8 cellular contexts compared by ENCODE assay signal in genomic region chr12:113965951-113966797, GRCh38. TPM values are rescaled to one million over a fixed set of nuclear protein-coding genes. Genes with fewer than 3 reads are reported as not detected.
DNase-seq lines count a peak whose midpoint lies in the region; ATAC-seq and TF ChIP-seq lines count a peak whose summit lies in the region.

Gene RBM19 (minus strand): TSS chr12:113966325. CDS start chr12:113966227, 98 bp downstream.

- peaks cover 35% of the 10 kb centered on the region for H3K4me1 Mint-ChIP-seq in CD14-positive monocyte
- peaks cover 54% of the 10 kb centered on the region for H3K4me1 Mint-ChIP-seq in activated CD4-positive, alpha-beta T cell treated with anti-CD3 and anti-CD28 coated beads, Interleukin-2, amount 10 ng/mL, durations not matched to agents 7 days and 5 days

- ATAC-seq in GM19351 (IDR thresholded peaks at IDR 0.05; ENCODE audit: unreplicated experiment), result peak; percentile 94
- ATAC-seq in HG03521 (IDR thresholded peaks at IDR 0.05; ENCODE audit: unreplicated experiment), result peak; percentile 99
- ATAC-seq in left colon, result peak; percentile 100

- DNase-seq in CD14-positive monocyte (ENCODE audit: low spot score), result peak; percentile 99
- peak; percentile 99 for DNase-seq in NCI-H69 (lab: John Stamatoyannopoulos, UW)
- peak; percentile 99 for DNase-seq in activated CD4-positive, alpha-beta T cell treated with anti-CD3 and anti-CD28 coated beads, Interleukin-2, amount 10 ng/mL, durations not matched to agents 7 days and 5 days
- peak; percentile 67 for DNase-seq in cortex of kidney (lab: John Stamatoyannopoulos, UW)
- peak; percentile 97 to 98 for DNase-seq in left colon
- DNase-seq in stimulated activated CD4-positive, alpha-beta T cell treated with anti-CD3 and anti-CD28 coated beads, Interleukin-1b, Interleukin-23, amount 100 ng/mL, for 48 hours, result peak; percentile 97

- TF ChIP-seq CTCF in CD14-positive monocyte (IDR thresholded peaks at IDR 0.05), result peak; percentile 97

- H3K9me3 Mint-ChIP-seq in CD14-positive monocyte, result no peaks in the 10 kb centered on the region
- no peaks in the 10 kb centered on the region for H3K9me3 Mint-ChIP-seq in activated CD4-positive, alpha-beta T cell treated with anti-CD3 and anti-CD28 coated beads, Interleukin-2, amount 10 ng/mL, durations not matched to agents 7 days and 5 days

- H3K27me3 Mint-ChIP-seq in CD14-positive monocyte (ENCODE audit: low read depth in 3 of 3), result peaks cover 0 to 7% (median 2%) of the 10 kb centered on the region in 3 donors
- H3K27me3 Mint-ChIP-seq in activated CD4-positive, alpha-beta T cell treated with anti-CD3 and anti-CD28 coated beads, Interleukin-2, amount 10 ng/mL, durations not matched to agents 7 days and 5 days, result peaks cover 2% of the 10 kb centered on the region

- POLR2A ChIA-PET in activated CD4-positive, alpha-beta T cell treated with anti-CD3 and anti-CD28 coated beads, Interleukin-2, amount 10 ng/mL, durations not matched to agents 7 days and 5 days (lab: Charles Lee), result interaction anchor here (1.0 kb wide), 1 partner anchor 14 kb away, joined by 3 read pairs; no protein-coding TSS in a partner anchor

- peak within 1 kb of the TSS; percentile 89 to 98 (median 94) for H3K27ac Mint-ChIP-seq in CD14-positive monocyte
- peak within 1 kb of the TSS; percentile 98 for H3K27ac Mint-ChIP-seq in activated CD4-positive, alpha-beta T cell treated with anti-CD3 and anti-CD28 coated beads, Interleukin-2, amount 10 ng/mL, durations not matched to agents 7 days and 5 days

- intact Hi-C loops in CD14-positive monocyte (cut with micrococcal nuclease), result no loop called here
- intact Hi-C loops in left colon (cut with DNase I, micrococcal nuclease), result no loop called here

- peak within 1 kb of the TSS; percentile 100 for H3K4me3 Mint-ChIP-seq in CD14-positive monocyte
- peak within 1 kb of the TSS; percentile 93 for H3K4me3 Mint-ChIP-seq in activated CD4-positive, alpha-beta T cell treated with anti-CD3 and anti-CD28 coated beads, Interleukin-2, amount 10 ng/mL, durations not matched to agents 7 days and 5 days

- CTCF ChIA-PET in activated CD4-positive, alpha-beta T cell treated with anti-CD3 and anti-CD28 coated beads, Interleukin-2, amount 10 ng/mL, durations not matched to agents 7 days and 5 days (lab: Charles Lee), result interaction anchor here (0.9 to 3.8 kb wide), 9 partner anchors 10 to 514 kb away, joined by 3 to 18 read pairs (median 4); no protein-coding TSS in a partner anchor

- peaks cover 19 to 20% of the 10 kb centered on the region in 2 donors for H3K36me3 Mint-ChIP-seq in CD14-positive monocyte
- H3K36me3 Mint-ChIP-seq in activated CD4-positive, alpha-beta T cell treated with anti-CD3 and anti-CD28 coated beads, Interleukin-2, amount 10 ng/mL, durations not matched to agents 7 days and 5 days (ENCODE audit: low read depth), result peaks cover 12% of the 10 kb centered on the region

RNA-seq across cellular contexts. Expression of gene RBM19, which starts in this region (rescaled TPM):
- 1 to 10 TPM; 2.1 to 2.2 TPM for polyA plus RNA-seq in CD14-positive monocyte
- 10 to 100 TPM; 36.0 to 39.0 TPM for total RNA-seq in activated CD4-positive, alpha-beta T cell treated with anti-CD3 and anti-CD28 coated beads, Interleukin-2, amount 10 ng/mL, durations not matched to agents 7 days and 5 days
- total RNA-seq in left colon, result 10 to 100 TPM; 20.9 to 24.0 TPM

Comparison
In these comparisons a context has a peak if more than half of its experiments do, and no peak if none do; other contexts are left out.
1. Peak in every context shown above with its lines: DNase-seq and ATAC-seq.